ENCODE assay signal across 8 cellular contexts in the genomic region with DNA sequence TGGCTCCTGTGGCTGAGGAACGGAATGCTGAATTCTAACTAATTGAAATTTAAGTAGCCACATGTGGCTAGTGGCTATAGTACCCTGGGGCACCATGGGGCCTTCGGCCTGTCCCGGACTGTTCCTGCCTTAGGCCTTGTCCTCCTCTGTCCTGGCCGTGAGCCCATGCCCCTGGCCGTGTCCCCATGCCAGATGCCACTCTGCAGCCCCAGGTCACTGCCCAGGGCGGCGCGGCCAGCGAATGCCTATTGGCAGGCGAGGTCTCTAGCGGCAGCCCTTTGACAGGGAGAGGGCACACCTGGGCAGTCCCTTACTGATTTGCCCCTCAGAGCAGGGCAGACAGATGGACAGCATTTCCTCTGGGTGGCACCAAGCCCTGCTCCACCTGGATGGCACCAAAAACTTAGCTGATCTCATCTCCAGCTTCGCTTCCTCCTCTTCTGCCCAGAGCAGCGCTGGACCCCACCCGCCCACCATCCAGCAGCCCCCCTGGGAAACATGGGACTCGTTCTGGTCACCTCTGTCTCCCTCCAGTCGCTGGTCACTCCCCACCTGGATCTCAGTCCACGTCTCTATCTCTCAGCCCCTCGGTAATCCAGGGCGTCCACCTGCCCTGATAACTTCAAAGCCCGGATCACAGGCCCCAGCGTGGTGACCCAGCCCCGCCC. TPM values are rescaled to one million over a fixed set of nuclear protein-coding genes. Genes with fewer than 3 reads are reported as not detected.
DNase-seq lines count a peak whose midpoint lies in the region; ATAC-seq, FAIRE-seq and TF ChIP-seq lines count a peak whose summit lies in the region.

No MANE protein-coding gene starts in this region.

- peak overlapping the region; percentile 99 for H2AFZ ChIP-seq in PC-3 (ENCODE audit: low read length)

- CTCF ChIA-PET in PC-3 (lab: Charles Lee), result interaction anchor here (0.5 to 0.7 kb wide), 2 partner anchors 36 to 62 kb away, joined by 3 to 7 read pairs; no protein-coding TSS in a partner anchor

- H3K4me1 ChIP-seq in PC-3 (ENCODE audit: insufficient read depth, low read length), result peaks cover 42% of the 10 kb centered on the region

- peak overlapping the region; percentile 93 for H3K4me2 ChIP-seq in PC-3 (ENCODE audit: low read length)

- H3K9me2 ChIP-seq in PC-3 (replicated peaks; ENCODE audit: low read length), result no peaks in the 10 kb centered on the region

- intact Hi-C loops in PC-3 (cut with micrococcal nuclease) (no loop called here), cardiac septum (cut with DNase I) (no loop called here)

- 0 out of 2 replicates have a peak, but pooled peaks cover 3% of the 10 kb centered on the region for H3K36me3 ChIP-seq in PC-3 (ENCODE audit: low read depth, low read length)

- H3K27ac ChIP-seq in PC-3 (ENCODE audit: low read length), result no peak overlapping the region
- peak overlapping the region in 17 of 21 experiments; percentile 22 to 86 (median 70) for H3K27ac ChIP-seq in skin epidermis

- POLR2A ChIA-PET in PC-3 (lab: Charles Lee; ENCODE audit: unreplicated experiment), result no interaction called here

- no TSS peak for BruUV-seq in PC-3 (replicated peaks; lab: Mats Ljungman, UMichigan)

- no peak for TF ChIP-seq CTCF in PC-3 (conservative IDR thresholded peaks at IDR 0.05; ENCODE audit: low read depth, low read length)

- no peaks in the 10 kb centered on the region for H3F3A ChIP-seq in PC-3 (ENCODE audit: low read length, unreplicated experiment)

- peaks cover 34% of the 10 kb centered on the region for H3K79me2 ChIP-seq in PC-3 (ENCODE audit: low read length)

- no peak for DNase-seq in PC-3
- DNase-seq in cardiac septum (ENCODE audit: low spot score), result peak; percentile 61
- no peak for DNase-seq in GM19239 (ENCODE audit: insufficient read length, low spot score)
- no peak for DNase-seq in LoVo (ENCODE audit: low spot score)

- H3K9me3 ChIP-seq in PC-3 (ENCODE audit: low read length), result no peaks in the 10 kb centered on the region

- no peak for FAIRE-seq in GM19239 (lab: Jason Lieb, UNC)

- ATAC-seq in GM19395 (IDR thresholded peaks at IDR 0.05; ENCODE audit: unreplicated experiment) (peak; percentile 11), PC-3 (no peak), HG03108 (IDR thresholded peaks at IDR 0.05; ENCODE audit: unreplicated experiment) (no peak), HG03045 (IDR thresholded peaks at IDR 0.05; ENCODE audit: unreplicated experiment) (no peak)

- H3K27me3 ChIP-seq in PC-3 (ENCODE audit: low read length), result no peaks in the 10 kb centered on the region

- peaks cover 20% of the 10 kb centered on the region; the same call in 1 of the 2 replicates for H4K20me1 ChIP-seq in PC-3 (ENCODE audit: low read length)

- H3K9ac ChIP-seq in PC-3 (ENCODE audit: low read length), result peak overlapping the region; percentile 66; the same call in 1 of the 2 replicates

- H3K4me3 ChIP-seq in PC-3 (ENCODE audit: low read length) (no peak overlapping the region; the same call in 1 of the 2 replicates), skin epidermis (peak overlapping the region in 5 of 7 experiments; percentile 27 to 67 (median 36))

RNA-seq across cellular contexts. Expression of a gene that starts 1.1 kb away (rescaled TPM):
- total RNA-seq in PC-3 (2014; rRNA removed) (23.3 and 36.2 TPM in 2 replicates), cardiac septum (100 TPM)

RNA-seq across cellular contexts. Expression of a gene that starts 45.6 kb away (rescaled TPM):
- 0.17 TPM in 1 of 2 replicates, not detected in the other for total RNA-seq in PC-3 (2014; rRNA removed)
- not detected for total RNA-seq in cardiac septum
